ENCODE assay signal across 1 cellular context in genomic region chr6:99348823-99349619, GRCh38.
A peak's percentile ranks its signal among the peaks of the same experiment; 100 is the strongest.
TF ChIP-seq lines count a peak whose summit lies in the region.

No MANE protein-coding gene starts in this region.

TF ChIP-seq in H1, 55 proteins besides CTCF, POLR2A, EP300 and RAD21 (continued from another document):
- TF ChIP-seq, protein P1, sequence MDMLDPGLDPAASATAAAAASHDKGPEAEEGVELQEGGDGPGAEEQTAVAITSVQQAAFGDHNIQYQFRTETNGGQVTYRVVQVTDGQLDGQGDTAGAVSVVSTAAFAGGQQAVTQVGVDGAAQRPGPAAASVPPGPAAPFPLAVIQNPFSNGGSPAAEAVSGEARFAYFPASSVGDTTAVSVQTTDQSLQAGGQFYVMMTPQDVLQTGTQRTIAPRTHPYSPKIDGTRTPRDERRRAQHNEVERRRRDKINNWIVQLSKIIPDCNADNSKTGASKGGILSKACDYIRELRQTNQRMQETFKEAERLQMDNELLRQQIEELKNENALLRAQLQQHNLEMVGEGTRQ (IDR thresholded peaks at IDR 0.05; ENCODE audit: low read length) = no peak
- TF ChIP-seq CHD7 (IDR thresholded peaks at IDR 0.05; ENCODE audit: insufficient replicate concordance, low read length) (no peak), POLR2AphosphoS5 (IDR thresholded peaks at IDR 0.05; ENCODE audit: low read depth, low read length) (peak; percentile 57; the same call in 1 of the 2 replicates), RBBP5 (IDR thresholded peaks at IDR 0.05; ENCODE audit: borderline replicate concordance, low read depth, low read length) (0 out of 2 replicates have a peak, but pooled peaks have one; percentile 23), RFX5 (IDR thresholded peaks at IDR 0.05; ENCODE audit: borderline replicate concordance, low read depth, low read length) (no peak), TEAD4 (IDR thresholded peaks at IDR 0.05; ENCODE audit: low read depth, low read length) (no peak), POU5F1 (IDR thresholded peaks at IDR 0.05; ENCODE audit: low read depth, low read length) (no peak), CTBP2 (IDR thresholded peaks at IDR 0.05; ENCODE audit: borderline replicate concordance, insufficient read depth, insufficient read length, low read length) (no peak), KDM5A (IDR thresholded peaks at IDR 0.05; ENCODE audit: low read length) (no peak), JUN (IDR thresholded peaks at IDR 0.05; ENCODE audit: low read depth, low read length) (no peak), NANOG (IDR thresholded peaks at IDR 0.05; ENCODE audit: insufficient read depth, low read depth, low read length, poor library complexity, severe bottlenecking) (no peak), RNF2 (IDR thresholded peaks at IDR 0.05; ENCODE audit: borderline replicate concordance, low read depth, low read length, missing control alignments, poor library complexity, severe bottlenecking) (no peak), ASH2L (IDR thresholded peaks at IDR 0.05; ENCODE audit: low read length) (no peak), EZH2 (IDR thresholded peaks at IDR 0.05; ENCODE audit: low read depth, low read length, severe bottlenecking) (no peak), SP4 (IDR thresholded peaks at IDR 0.05; ENCODE audit: low read length) (no peak), GABPA (IDR thresholded peaks at IDR 0.05; ENCODE audit: borderline replicate concordance, insufficient read depth, low read length) (0 out of 2 replicates have a peak, but pooled peaks have one; percentile 4), SUZ12 (IDR thresholded peaks at IDR 0.05; ENCODE audit: low read length) (no peak), KDM1A (IDR thresholded peaks at IDR 0.05; ENCODE audit: borderline replicate concordance, low read length) (no peak), MAX (IDR thresholded peaks at IDR 0.05) (no peak; the same call in 1 of the 2 replicates), SIN3A (conservative IDR thresholded peaks at IDR 0.05 in 1 of 2, IDR thresholded peaks at IDR 0.05 in 1 of 2; ENCODE audit: low read depth in 1 of 2, low read length in 2 of 2) (peak in 1 of 2 experiments; percentile 44; a peak in 1 of 4 replicates), SP2 (IDR thresholded peaks at IDR 0.05; ENCODE audit: low read length) (no peak), PHF8 (conservative IDR thresholded peaks at IDR 0.05; ENCODE audit: low read depth, low read length) (peak; percentile 80), ZNF274 (IDR thresholded peaks at IDR 0.05; ENCODE audit: borderline replicate concordance, extremely low read depth, low read length) (no peak), NRF1 (IDR thresholded peaks at IDR 0.05; ENCODE audit: low read depth, low read length) (no peak), RXRA (IDR thresholded peaks at IDR 0.05; ENCODE audit: insufficient read depth, low read depth, low read length) (no peak), SIRT6 (IDR thresholded peaks at IDR 0.05; ENCODE audit: low read length) (no peak), SRF (IDR thresholded peaks at IDR 0.05; ENCODE audit: low read depth, low read length) (no peak), MAFK (IDR thresholded peaks at IDR 0.05; ENCODE audit: low read depth, low read length) (no peak)
- TF ChIP-seq, protein P2, sequence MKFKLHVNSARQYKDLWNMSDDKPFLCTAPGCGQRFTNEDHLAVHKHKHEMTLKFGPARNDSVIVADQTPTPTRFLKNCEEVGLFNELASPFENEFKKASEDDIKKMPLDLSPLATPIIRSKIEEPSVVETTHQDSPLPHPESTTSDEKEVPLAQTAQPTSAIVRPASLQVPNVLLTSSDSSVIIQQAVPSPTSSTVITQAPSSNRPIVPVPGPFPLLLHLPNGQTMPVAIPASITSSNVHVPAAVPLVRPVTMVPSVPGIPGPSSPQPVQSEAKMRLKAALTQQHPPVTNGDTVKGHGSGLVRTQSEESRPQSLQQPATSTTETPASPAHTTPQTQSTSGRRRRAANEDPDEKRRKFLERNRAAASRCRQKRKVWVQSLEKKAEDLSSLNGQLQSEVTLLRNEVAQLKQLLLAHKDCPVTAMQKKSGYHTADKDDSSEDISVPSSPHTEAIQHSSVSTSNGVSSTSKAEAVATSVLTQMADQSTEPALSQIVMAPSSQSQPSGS (IDR thresholded peaks at IDR 0.05; ENCODE audit: low read length) = no peak
- TF ChIP-seq, protein P3, sequence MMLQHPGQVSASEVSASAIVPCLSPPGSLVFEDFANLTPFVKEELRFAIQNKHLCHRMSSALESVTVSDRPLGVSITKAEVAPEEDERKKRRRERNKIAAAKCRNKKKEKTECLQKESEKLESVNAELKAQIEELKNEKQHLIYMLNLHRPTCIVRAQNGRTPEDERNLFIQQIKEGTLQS (IDR thresholded peaks at IDR 0.05; ENCODE audit: insufficient read depth, low read depth, low read length) = no peak
- TF ChIP-seq, protein P4, sequence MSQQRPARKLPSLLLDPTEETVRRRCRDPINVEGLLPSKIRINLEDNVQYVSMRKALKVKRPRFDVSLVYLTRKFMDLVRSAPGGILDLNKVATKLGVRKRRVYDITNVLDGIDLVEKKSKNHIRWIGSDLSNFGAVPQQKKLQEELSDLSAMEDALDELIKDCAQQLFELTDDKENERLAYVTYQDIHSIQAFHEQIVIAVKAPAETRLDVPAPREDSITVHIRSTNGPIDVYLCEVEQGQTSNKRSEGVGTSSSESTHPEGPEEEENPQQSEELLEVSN (IDR thresholded peaks at IDR 0.05) = no peak
